In genomic region chr7:25564980-25565379, GRCh38 we compare ENCODE assay signal across 24 cellular contexts.
DNase-seq lines count a peak whose midpoint lies in the region; ATAC-seq, FAIRE-seq and TF ChIP-seq lines count a peak whose summit lies in the region.
"Had no signal": no experiment of that assay in that cellular context is flagged by ENCODE, and none has a peak within 500 bp of the region (broad histone marks: within the 10 kb centered on the region; RNA-seq: fewer than 3 reads in every experiment).

No MANE protein-coding gene starts in this region.

- WGBS in GM23248 (ENCODE audit: low coverage in 1 of 2, low lambda C conversion rate in 2 of 2, missing lambda C conversion rate in 2 of 2), 2 experiments, result 10 to 12% methylated on average over 8 of the region's 8 CpGs

- H3K9me3 ChIP-seq in GM23248 (ENCODE audit: low read depth) (no peaks in the 10 kb centered on the region), ascending aorta (no peaks in the 10 kb centered on the region)
- H3K9me3 ChIP-seq: BLaER1 treated with 17β-estradiol and CSF1 and Interleukin-3, amounts not matched to agents 10 nM and 100 nM; suprapubic skin had no signal

- peak; percentile 10 for DNase-seq in GM23248
- DNase-seq in ascending aorta (ENCODE audit: low spot score in 2 of 2), result peak in 1 of 2 donors; percentile 67
- peak in 29 of 51 donors; percentile 4 to 62 (median 24) for DNase-seq in hypothalamus (lab: John Stamatoyannopoulos, UW)
- no peak for DNase-seq in sciatic nerve (ENCODE audit: low spot score)
- DNase-seq in NCI-H510A treated with DMSO at 0.1 percent for 48 hours (lab: John Stamatoyannopoulos, UW), result no peak
- DNase-seq in stimulated activated CD4-positive, alpha-beta T cell treated with anti-CD3 and anti-CD28 coated beads, Interleukin-15, amount 100 ng/mL, for 24 hours, result no peak
- no peak for DNase-seq in GM19239 (ENCODE audit: insufficient read length, low spot score)
- DNase-seq: ACHN; activated CD4-positive, alpha-beta T cell treated with anti-CD3 and anti-CD28 coated beads, Interleukin-2, amount 50 U/mL, for 1 hour; activated naive CD4-positive, alpha-beta T cell treated with anti-CD3 and anti-CD28 coated beads, Interleukin-2, amount 10 ng/mL, durations not matched to agents 7 days and 5 days; DMS79 treated with DMSO at 0.1 percent for 48 hours; immature natural killer cell; naive thymus-derived CD8-positive, alpha-beta T cell; NCI-H1048; NCI-H1930; NCI-H2227 treated with DMSO at 0.1 percent for 48 hours; T-helper 9 cell had no signal

- FAIRE-seq in GM19239 (lab: Jason Lieb, UNC), result no peak

- no peaks in the 10 kb centered on the region for H3K79me2 ChIP-seq in GM23248 (ENCODE audit: insufficient read depth)
- H3K79me2 ChIP-seq: parathyroid adenoma had no signal

- H3K27ac ChIP-seq in GM23248 (no peak overlapping the region), ascending aorta (peak overlapping the region; percentile 40 to 48)
- H3K27ac ChIP-seq: BLaER1 treated with 17β-estradiol and CSF1 and Interleukin-3, amounts not matched to agents 10 nM and 100 nM; parathyroid adenoma; suprapubic skin had no signal

- no peak overlapping the region for H3K4me2 ChIP-seq in GM23248 (ENCODE audit: unreplicated experiment)
- H3K4me2 ChIP-seq: BLaER1 treated with 17β-estradiol and CSF1 and Interleukin-3, amounts not matched to agents 10 nM and 100 nM had no signal

- H3K4me1 ChIP-seq in GM23248 (ENCODE audit: insufficient read depth) (no peaks in the 10 kb centered on the region), ascending aorta (no peaks in the 10 kb centered on the region)
- H3K4me1 ChIP-seq: parathyroid adenoma had no signal

- H3F3A ChIP-seq in GM23248 (ENCODE audit: insufficient read depth), result no peaks in the 10 kb centered on the region

- no peak overlapping the region for H3K4me3 ChIP-seq in GM23248
- H3K4me3 ChIP-seq in ascending aorta, result no peak overlapping the region
- H3K4me3 ChIP-seq: BLaER1 treated with 17β-estradiol and CSF1 and Interleukin-3, amounts not matched to agents 10 nM and 100 nM; suprapubic skin had no signal

- H3K9me2 ChIP-seq in GM23248 (ENCODE audit: insufficient read depth), result no peaks in the 10 kb centered on the region

- no peak overlapping the region for H2AFZ ChIP-seq in GM23248
- H2AFZ ChIP-seq: parathyroid adenoma had no signal

- intact Hi-C loops in ascending aorta (cut with DNase I), result no loop called here
- intact Hi-C loops in sciatic nerve (cut with DNase I), result no loop called here

- H3K36me3 ChIP-seq in GM23248 (ENCODE audit: low read depth) (no peaks in the 10 kb centered on the region), ascending aorta (no peaks in the 10 kb centered on the region)
- H3K36me3 ChIP-seq: BLaER1 treated with 17β-estradiol and CSF1 and Interleukin-3, amounts not matched to agents 10 nM and 100 nM; suprapubic skin had no signal

- ATAC-seq in sciatic nerve (peak; percentile 22), HG03520 (IDR thresholded peaks at IDR 0.05; ENCODE audit: unreplicated experiment) (no peak)
- ATAC-seq: HCT116; left lobe of liver; naive thymus-derived CD8-positive, alpha-beta T cell; WTC11 had no signal

- H3K27me3 ChIP-seq in GM23248 (replicated peaks; ENCODE audit: insufficient read depth), result 0 out of 2 replicates have a peak, but pooled peaks cover 13% of the 10 kb centered on the region
- no peaks in the 10 kb centered on the region for H3K27me3 ChIP-seq in ascending aorta
- H3K27me3 ChIP-seq: BLaER1 treated with 17β-estradiol and CSF1 and Interleukin-3, amounts not matched to agents 10 nM and 100 nM; suprapubic skin had no signal

- in situ Hi-C loops in GM23248 (cut with MboI), result loop anchor here (5.0 kb wide), 1 partner anchor 308 kb away; no protein-coding TSS in a partner anchor

- no peak overlapping the region for H3K9ac ChIP-seq in GM23248
- H3K9ac ChIP-seq: BLaER1 treated with 17β-estradiol and CSF1 and Interleukin-3, amounts not matched to agents 10 nM and 100 nM; parathyroid adenoma had no signal

- no peak for TF ChIP-seq CTCF in ascending aorta (IDR thresholded peaks at IDR 0.05)

- H4K20me1 ChIP-seq in GM23248 (ENCODE audit: insufficient read depth), result no peaks in the 10 kb centered on the region
- H4K20me1 ChIP-seq: BLaER1 treated with 17β-estradiol and CSF1 and Interleukin-3, amounts not matched to agents 10 nM and 100 nM had no signal

Comparison
In these comparisons a context has a peak if more than half of its experiments do, and no peak if none do; other contexts are left out.
1. DNase-seq: peak in GM23248 (single experiment) and hypothalamus (29 of 51); none in sciatic nerve (single experiment), NCI-H510A treated with DMSO at 0.1 percent for 48 hours (single experiment), stimulated activated CD4-positive, alpha-beta T cell treated with anti-CD3 and anti-CD28 coated beads, Interleukin-15, amount 100 ng/mL, for 24 hours (single experiment) and GM19239 (single experiment).